26 cellular contexts compared by ENCODE assay signal in the genomic region with DNA sequence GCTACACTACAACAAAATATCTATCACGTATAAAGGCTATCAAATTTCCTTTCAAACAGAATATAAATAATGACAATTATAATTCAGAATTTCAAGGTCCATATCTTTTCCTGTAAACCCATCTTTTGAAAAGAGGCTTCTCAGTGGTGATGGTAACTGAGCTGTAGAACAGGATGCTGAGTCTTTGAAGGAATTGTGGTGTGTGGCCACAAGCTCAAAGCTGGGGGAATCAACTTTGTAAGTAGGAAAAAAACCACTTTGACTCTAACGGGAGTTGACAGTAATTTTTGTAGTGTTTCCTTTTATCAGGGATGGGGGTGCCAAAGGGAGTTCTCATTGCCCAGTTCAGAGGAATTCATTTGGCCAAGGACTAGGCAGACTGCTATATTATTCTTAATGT. TPM values are rescaled to one million over a fixed set of nuclear protein-coding genes. Genes with fewer than 3 reads are reported as not detected.
"Had no signal": no experiment of that assay in that cellular context is flagged by ENCODE, and none has a peak within 500 bp of the region (broad histone marks: within the 10 kb centered on the region; RNA-seq: fewer than 3 reads in every experiment).

No MANE protein-coding gene starts in this region.

- H3K9me3 Mint-ChIP-seq: activated CD4-positive, alpha-beta memory T cell treated with anti-CD3 and anti-CD28 coated beads for 36 hours; activated naive CD4-positive, alpha-beta T cell treated with anti-CD3 and anti-CD28 coated beads for 36 hours; activated T-cell treated with anti-CD3 and anti-CD28 coated beads, Interleukin-2, amount 50 U/mL, for 4 hours; WTC11 had no signal

- DNase-seq: activated CD4-positive, alpha-beta memory T cell treated with anti-CD3 and anti-CD28 coated beads for 36 hours; activated CD4-positive, alpha-beta T cell treated with anti-CD3 and anti-CD28 coated beads for 48 hours; activated CD4-positive, CD25-positive, alpha-beta regulatory T cell treated with anti-CD3 and anti-CD28 coated beads, Interleukin-2, amount 50 U/mL, for 72 hours; activated gamma-delta T cell; activated naive CD4-positive, alpha-beta T cell treated with anti-CD3 and anti-CD28 coated beads for 36 hours; activated T-cell treated with anti-CD3 and anti-CD28 coated beads, Interleukin-2, amount 50 U/mL, for 4 hours; amniotic stem cell; body of pancreas; central memory CD4-positive, alpha-beta T cell; KG1; NCI-H1092; NCI-H1436; NCI-H1694 treated with DMSO at 0.1 percent for 48 hours; NCI-H2081; NCI-H510A treated with DMSO at 0.1 percent for 48 hours; NCI-H69; NK-92 treated with Interleukin-12 subunit alpha and Interleukin-12 subunit beta, amount 100 ng/mL, for 24 hours; RPMI8226; SJCRH30; SK-N-SH; T-helper 9 cell had no signal

- H3K4me1 Mint-ChIP-seq: WTC11 had no signal

- ATAC-seq: activated T-cell treated with anti-CD3 and anti-CD28 coated beads, Interleukin-2, amount 50 U/mL, for 4 hours; body of pancreas; Panc1; Right ventricle myocardium inferior; WTC11 had no signal

- H3K9me3 ChIP-seq: ascending aorta, body of pancreas, SJCRH30, SK-N-SH had no signal

- H3K27me3 Mint-ChIP-seq: activated CD4-positive, alpha-beta memory T cell treated with anti-CD3 and anti-CD28 coated beads for 36 hours had no signal

- H3K27ac ChIP-seq: ascending aorta, body of pancreas, SJCRH30 had no signal

- H3K4me3 Mint-ChIP-seq: activated CD4-positive, alpha-beta memory T cell treated with anti-CD3 and anti-CD28 coated beads for 36 hours; activated naive CD4-positive, alpha-beta T cell treated with anti-CD3 and anti-CD28 coated beads for 36 hours; activated T-cell treated with anti-CD3 and anti-CD28 coated beads, Interleukin-2, amount 50 U/mL, for 4 hours; WTC11 had no signal

- H3K27ac Mint-ChIP-seq: activated CD4-positive, alpha-beta memory T cell treated with anti-CD3 and anti-CD28 coated beads for 36 hours; activated naive CD4-positive, alpha-beta T cell treated with anti-CD3 and anti-CD28 coated beads for 36 hours; WTC11 had no signal

- H3K27me3 ChIP-seq: ascending aorta, body of pancreas, SJCRH30 had no signal

RNA-seq across cellular contexts. Expression of a gene that starts 13.3 kb away (rescaled TPM):
- total RNA-seq: activated T-cell treated with anti-CD3 and anti-CD28 coated beads, Interleukin-2, amount 50 U/mL, for 4 hours; ascending aorta; bronchial epithelial cell had no signal
